ENCODE assay signal across 17 cellular contexts in genomic region chr11:117808768-117809167, GRCh38. TPM values are rescaled to one million over a fixed set of nuclear protein-coding genes. Genes with fewer than 3 reads are reported as not detected.
DNase-seq lines count a peak whose midpoint lies in the region; ATAC-seq lines count a peak whose summit lies in the region.
"Had no signal": no experiment of that assay in that cellular context is flagged by ENCODE, and none has a peak within 500 bp of the region (broad histone marks: within the 10 kb centered on the region; RNA-seq: fewer than 3 reads in every experiment).

No MANE protein-coding gene starts in this region.

- H3K4me3 ChIP-seq in CD4-positive, alpha-beta memory T cell (ENCODE audit: low read length in 2 of 2), result no peak overlapping the region

- peaks cover 47 to 60% of the 10 kb centered on the region in 2 donors for H3K4me1 Mint-ChIP-seq in stimulated activated naive B cell treated with anti-CD40 and anti-IgM and Interleukin-4, amounts not matched to agents 10 μg/mL and 1 μg/mL and 100 μg/mL, for 72 hours
- peaks cover 9 to 27% (median 13%) of the 10 kb centered on the region in 4 donors for H3K4me1 Mint-ChIP-seq in CD4-positive, alpha-beta memory T cell
- H3K4me1 Mint-ChIP-seq: immature natural killer cell had no signal

- H3K36me3 ChIP-seq in CD4-positive, alpha-beta memory T cell (ENCODE audit: insufficient read depth, low read length), result no peaks in the 10 kb centered on the region
- H3K36me3 ChIP-seq: breast epithelium had no signal

- POLR2A ChIA-PET in CD4-positive, alpha-beta memory T cell (lab: Charles Lee; ENCODE audit: partially characterized antibody), result interaction anchor here (1.0 to 3.2 kb wide), 8 partner anchors 8 to 244 kb away, joined by 3 to 35 read pairs (median 7); no protein-coding TSS in a partner anchor

- CTCF ChIA-PET in CD4-positive, alpha-beta memory T cell (lab: Charles Lee; ENCODE audit: partially characterized antibody), result interaction anchor here (0.9 to 11.7 kb wide), 15 partner anchors 8 to 382 kb away, joined by 3 to 440 read pairs (median 10); partner anchors contain the start of genes DSCAML1, FXYD2 and IL10RA

- H3K36me3 Mint-ChIP-seq in stimulated activated naive B cell treated with anti-CD40 and anti-IgM and Interleukin-4, amounts not matched to agents 10 μg/mL and 1 μg/mL and 100 μg/mL, for 72 hours, result peaks cover 11 to 68% of the 10 kb centered on the region in 2 donors
- H3K36me3 Mint-ChIP-seq in CD4-positive, alpha-beta memory T cell, result no peaks in the 10 kb centered on the region
- H3K36me3 Mint-ChIP-seq: activated naive CD4-positive, alpha-beta T cell treated with anti-CD3 and anti-CD28 coated beads, Interleukin-2, amount 10 ng/mL, durations not matched to agents 7 days and 5 days; immature natural killer cell had no signal

- peaks cover 10% of the 10 kb centered on the region for H3K4me1 ChIP-seq in CD4-positive, alpha-beta memory T cell (ENCODE audit: insufficient read depth, low read length)
- H3K4me1 ChIP-seq: breast epithelium had no signal

- peak in 1 of 2 donors; percentile 76 for ATAC-seq in left cardiac atrium
- ATAC-seq in stimulated activated naive B cell treated with anti-CD40 and anti-IgM and Interleukin-4, amounts not matched to agents 10 μg/mL and 1 μg/mL and 100 μg/mL, for 72 hours (replicated peaks), result no peak

- peak; percentile 27 for DNase-seq in NCI-H748 (lab: John Stamatoyannopoulos, UW; ENCODE audit: unreplicated experiment)
- no peak for DNase-seq in NCI-H748 treated with DMSO at 0.1 percent for 48 hours (lab: John Stamatoyannopoulos, UW)
- peak; percentile 53 for DNase-seq in left cardiac atrium
- DNase-seq in stimulated activated naive B cell treated with anti-CD40 and anti-IgM and Interleukin-4, amounts not matched to agents 10 μg/mL and 1 μg/mL and 100 μg/mL, for 72 hours, result no peak
- no peak for DNase-seq in CD4-positive, alpha-beta memory T cell
- no peak for DNase-seq in substantia nigra (lab: John Stamatoyannopoulos, UW)
- no peak for DNase-seq in activated T-cell treated with anti-CD3 and anti-CD28 coated beads, Interleukin-2, amount 50 U/mL, for 48 hours
- DNase-seq: effector memory CD4-positive, alpha-beta T cell; foreskin melanocyte; immature natural killer cell had no signal

- H3K27me3 ChIP-seq in CD4-positive, alpha-beta memory T cell (ENCODE audit: insufficient read depth, low read length), result no peaks in the 10 kb centered on the region

- H3K9me3 ChIP-seq in CD4-positive, alpha-beta memory T cell (ENCODE audit: control insufficient read depth in 1 of 2, low read length in 2 of 2), result no peaks in the 10 kb centered on the region
- H3K9me3 ChIP-seq: breast epithelium had no signal

- no peaks in the 10 kb centered on the region for H3K27me3 Mint-ChIP-seq in stimulated activated naive B cell treated with anti-CD40 and anti-IgM and Interleukin-4, amounts not matched to agents 10 μg/mL and 1 μg/mL and 100 μg/mL, for 72 hours
- peaks cover 0 to 3% of the 10 kb centered on the region in 2 donors for H3K27me3 Mint-ChIP-seq in CD4-positive, alpha-beta memory T cell

- peak overlapping the region; percentile 44 for H3K27ac Mint-ChIP-seq in stimulated activated naive B cell treated with anti-CD40 and anti-IgM and Interleukin-4, amounts not matched to agents 10 μg/mL and 1 μg/mL and 100 μg/mL, for 72 hours
- no peak overlapping the region for H3K27ac Mint-ChIP-seq in CD4-positive, alpha-beta memory T cell
- H3K27ac Mint-ChIP-seq: activated naive CD4-positive, alpha-beta T cell treated with anti-CD3 and anti-CD28 coated beads, Interleukin-2, amount 10 ng/mL, durations not matched to agents 7 days and 5 days; immature natural killer cell had no signal

- H3K27ac ChIP-seq in angular gyrus (ENCODE audit: low read depth, low read length), result peak overlapping the region; percentile 37
- no peak overlapping the region for H3K27ac ChIP-seq in CD4-positive, alpha-beta memory T cell (ENCODE audit: low read depth, low read length)
- H3K27ac ChIP-seq in substantia nigra (ENCODE audit: low read depth, low read length, poor library complexity, severe bottlenecking), result no peak overlapping the region

- intact Hi-C loops in left cardiac atrium (cut with DNase I), result loop anchor here in 1 of 2 donors (1.0 kb wide), 1 partner anchor 365 kb away; no protein-coding TSS in a partner anchor
- intact Hi-C loops in CD4-positive, alpha-beta memory T cell (cut with micrococcal nuclease), result no loop called here

- peak overlapping the region in 1 of 2 donors; percentile 2 for H3K4me3 Mint-ChIP-seq in stimulated activated naive B cell treated with anti-CD40 and anti-IgM and Interleukin-4, amounts not matched to agents 10 μg/mL and 1 μg/mL and 100 μg/mL, for 72 hours
- H3K4me3 Mint-ChIP-seq in CD4-positive, alpha-beta memory T cell, result peak overlapping the region in 1 of 8 donors; percentile 5
- H3K4me3 Mint-ChIP-seq: activated naive CD4-positive, alpha-beta T cell treated with anti-CD3 and anti-CD28 coated beads, Interleukin-2, amount 10 ng/mL, durations not matched to agents 7 days and 5 days; immature natural killer cell had no signal

- no peaks in the 10 kb centered on the region for H3K9me3 Mint-ChIP-seq in stimulated activated naive B cell treated with anti-CD40 and anti-IgM and Interleukin-4, amounts not matched to agents 10 μg/mL and 1 μg/mL and 100 μg/mL, for 72 hours
- no peaks in the 10 kb centered on the region for H3K9me3 Mint-ChIP-seq in CD4-positive, alpha-beta memory T cell
- H3K9me3 Mint-ChIP-seq: activated naive CD4-positive, alpha-beta T cell treated with anti-CD3 and anti-CD28 coated beads, Interleukin-2, amount 10 ng/mL, durations not matched to agents 7 days and 5 days; immature natural killer cell had no signal

RNA-seq across cellular contexts. Expression of gene DSCAML1, which starts 11.8 kb away (rescaled TPM):
- total RNA-seq in left cardiac atrium, result under 1 TPM; 0.76 to 0.88 TPM
- 1 to 10 TPM in 1 of 2 experiments, under 1 TPM in 1; 1.00 to 1.0 TPM for total RNA-seq in CD4-positive, alpha-beta memory T cell
- not detected for polyA plus RNA-seq in CD4-positive, alpha-beta memory T cell
- total RNA-seq: A172, G401, OCI-LY7, osteocyte had no signal
- polyA plus RNA-seq: immature natural killer cell had no signal

RNA-seq across cellular contexts. Expression of gene FXYD2, which starts 15.8 kb away (rescaled TPM):
- 1 to 10 TPM; 1.6 to 1.9 TPM for total RNA-seq in left cardiac atrium
- 10 to 100 TPM in 1 of 2 experiments, 1 to 10 TPM in 1; 9.3 to 10.5 TPM for total RNA-seq in CD4-positive, alpha-beta memory T cell
- 1 to 10 TPM; 3.5 to 7.1 TPM for polyA plus RNA-seq in CD4-positive, alpha-beta memory T cell
- total RNA-seq: A172, G401, OCI-LY7, osteocyte had no signal

Comparison
In these comparisons a context has a peak if more than half of its experiments do, and no peak if none do; other contexts are left out.
1. DNase-seq: peak in NCI-H748 (single experiment) and left cardiac atrium (single experiment); none in NCI-H748 treated with DMSO at 0.1 percent for 48 hours (single experiment), stimulated activated naive B cell treated with anti-CD40 and anti-IgM and Interleukin-4, amounts not matched to agents 10 μg/mL and 1 μg/mL and 100 μg/mL, for 72 hours (single experiment), CD4-positive, alpha-beta memory T cell (0 of 5), substantia nigra (0 of 49) and activated T-cell treated with anti-CD3 and anti-CD28 coated beads, Interleukin-2, amount 50 U/mL, for 48 hours (0 of 2).